9 cellular contexts compared by ENCODE assay signal in genomic region chr7:6007835-6008590, GRCh38. TPM values are rescaled to one million over a fixed set of nuclear protein-coding genes. Genes with fewer than 3 reads are reported as not detected.
A peak's percentile ranks its signal among the peaks of the same experiment; 100 is the strongest.
DNase-seq lines count a peak whose midpoint lies in the region; ATAC-seq and TF ChIP-seq lines count a peak whose summit lies in the region.
"Not testable (repeated sequence)": the region's sequence is repeated elsewhere in the genome, so short reads cannot be mapped to it uniquely, and the experiment has no call there.
"Had no signal": no experiment of that assay in that cellular context is flagged by ENCODE, and none has a peak within 500 bp of the region (broad histone marks: within the 10 kb centered on the region; RNA-seq: fewer than 3 reads in every experiment).

No MANE protein-coding gene starts in this region.

- not testable (repeated sequence) for TF ChIP-seq CTCF in WTC11 (IDR thresholded peaks at IDR 0.05); brain (conservative IDR thresholded peaks at IDR 0.05); fibroblast of the aortic adventitia (IDR thresholded peaks at IDR 0.05; ENCODE audit: insufficient read depth, low read length); lower lobe of right lung (IDR thresholded peaks at IDR 0.05); uterus (IDR thresholded peaks at IDR 0.05)

- POLR2A ChIA-PET in WTC11 (lab: Charles Lee) = interaction anchor here (0.6 to 1.2 kb wide), 5 partner anchors 9 to 368 kb away, joined by 3 to 5 read pairs (median 4); no protein-coding TSS in a partner anchor

- peak overlapping the region; percentile 74 for H3K4me3 ChIP-seq in GM08714 (ENCODE audit: low read length)
- H3K4me3 ChIP-seq in fibroblast of the aortic adventitia (ENCODE audit: low read depth, low read length) = peak overlapping the region; percentile 91
- peak overlapping the region; percentile 83 for H3K4me3 ChIP-seq in lower lobe of right lung
- H3K4me3 ChIP-seq in rectal smooth muscle tissue (ENCODE audit: low read length) = peak overlapping the region; percentile 95
- H3K4me3 ChIP-seq in uterus = peak overlapping the region; percentile 59 to 79

- H3K4me1 ChIP-seq in lower lobe of right lung = peaks cover 37% of the 10 kb centered on the region
- H3K4me1 ChIP-seq in rectal smooth muscle tissue (ENCODE audit: control insufficient read depth, insufficient read depth, low read length); uterus: not testable (repeated sequence)

- not testable (repeated sequence) for TF ChIP-seq POLR2A in uterus (IDR thresholded peaks at IDR 0.05)

- ATAC-seq in WTC11, lower lobe of right lung: not testable (repeated sequence)

- not testable (repeated sequence) for H3K27ac Mint-ChIP-seq in WTC11
- peak overlapping the region in 3 of 5 experiments; percentile 10 to 50 (median 19) for H3K27ac Mint-ChIP-seq in brain

- H3K36me3 ChIP-seq in lower lobe of right lung = peaks cover 27% of the 10 kb centered on the region
- not testable (repeated sequence) for H3K36me3 ChIP-seq in rectal smooth muscle tissue (ENCODE audit: control insufficient read depth, insufficient read depth, low read length); uterus

- H3K27ac ChIP-seq in lower lobe of right lung = peak overlapping the region; percentile 96
- H3K27ac ChIP-seq in rectal smooth muscle tissue (ENCODE audit: low read depth, low read length) = not testable (repeated sequence)
- H3K27ac ChIP-seq in uterus = peak overlapping the region; percentile 72 to 86

- CTCF ChIA-PET in WTC11 (lab: Charles Lee) = interaction anchor here (1.1 to 1.6 kb wide), 2 partner anchors 10 to 151 kb away, joined by 5 to 11 read pairs; no protein-coding TSS in a partner anchor

- peak overlapping the region; percentile 81 for H3K4me3 Mint-ChIP-seq in WTC11
- peak overlapping the region; percentile 90 to 97 (median 93) for H3K4me3 Mint-ChIP-seq in brain

- not testable (repeated sequence) for H3K9me3 Mint-ChIP-seq in WTC11, brain

- H3K36me3 Mint-ChIP-seq in WTC11 (peaks cover 27% of the 10 kb centered on the region), brain (peaks cover 23% of the 10 kb centered on the region)

- H3K9ac ChIP-seq in rectal smooth muscle tissue (ENCODE audit: low read length) = not testable (repeated sequence)

- not testable (repeated sequence) for H3K27me3 Mint-ChIP-seq in WTC11 (ENCODE audit: low read depth); brain

- H3K9me3 ChIP-seq in lower lobe of right lung, uterus: not testable (repeated sequence)

- peaks cover 18% of the 10 kb centered on the region for H3K4me1 Mint-ChIP-seq in WTC11
- H3K4me1 Mint-ChIP-seq in brain = peaks cover 47% of the 10 kb centered on the region

- intact Hi-C loops in lower lobe of right lung (cut with DNase I); uterus (cut with DNase I; ENCODE audit: low total_unique reads): not testable (repeated sequence)

- peak; percentile 39 for DNase-seq in MV-4-11 (lab: John Stamatoyannopoulos, UW)
- DNase-seq in WTC11 (ENCODE audit: low spot score); fibroblast of the aortic adventitia (ENCODE audit: low read depth); lower lobe of right lung; uterus: not testable (repeated sequence)

- H3K27me3 ChIP-seq in lower lobe of right lung (ENCODE audit: low read depth); rectal smooth muscle tissue (ENCODE audit: control insufficient read depth, insufficient read depth, low read length); uterus: not testable (repeated sequence)

TF ChIP-seq in WTC11, 78 proteins besides CTCF, POLR2A, EP300 and RAD21:
- TF ChIP-seq ZNF121 (CRISPR knock-in tag; IDR thresholded peaks at IDR 0.05) = 0 out of 2 replicates have a peak, but pooled peaks have one; percentile 46
- 0 out of 2 replicates have a peak, but pooled peaks have one; percentile 7 for TF ChIP-seq GTF2I (CRISPR knock-in tag; conservative IDR thresholded peaks at IDR 0.05)

RNA-seq across cellular contexts. Expression of gene PMS2, which starts 0.8 kb away (rescaled TPM):
- total RNA-seq in WTC11 (2021) (13.7 to 14.8 TPM (median 14.6 TPM) in 3 replicates), fibroblast of the aortic adventitia (ENCODE audit: low replicate concordance) (21.6 and 27.1 TPM in 2 replicates), lower lobe of right lung (10.1 TPM), uterus (10 to 100 TPM in 2 of 4 donors, 1 to 10 TPM in 2; 1.0 to 21.8 (median 8.5) TPM)
- 11.7 TPM for polyA plus RNA-seq in brain (ENCODE audit: insufficient read depth, low read depth, low replicate concordance)

RNA-seq across cellular contexts. Expression of gene AIMP2, which starts 1.1 kb away (rescaled TPM):
- 63.2 to 69.4 TPM (median 67.8 TPM) in 3 replicates for total RNA-seq in WTC11 (2021)
- polyA plus RNA-seq in brain (ENCODE audit: insufficient read depth, low read depth, low replicate concordance) = 47.7 TPM
- total RNA-seq in fibroblast of the aortic adventitia (ENCODE audit: low replicate concordance) = 61.9 and 79.7 TPM in 2 replicates
- 17.4 TPM for total RNA-seq in lower lobe of right lung
- total RNA-seq in uterus = 10 to 100 TPM in 2 of 4 donors, 1 to 10 TPM in 2; 6.4 to 22.5 (median 15.1) TPM

RNA-seq across cellular contexts. Expression of gene ANKRD61, which starts 23.2 kb away (rescaled TPM):
- total RNA-seq in WTC11 (2021) (not detected in 3 replicates), fibroblast of the aortic adventitia (ENCODE audit: low replicate concordance) (not detected in 2 replicates), lower lobe of right lung (not detected), uterus (under 1 TPM in 1 of 4 donors, not detected in 3; 0.46 TPM)
- not detected for polyA plus RNA-seq in brain (ENCODE audit: insufficient read depth, low read depth, low replicate concordance)

RNA-seq across cellular contexts. Expression of gene RSPH10B, which starts 37.5 kb away (rescaled TPM):
- total RNA-seq in WTC11 (2021) = 0.35 to 0.60 TPM (median 0.55 TPM) in 3 replicates
- not detected for polyA plus RNA-seq in brain (ENCODE audit: insufficient read depth, low read depth, low replicate concordance)
- 0.63 TPM in 1 of 2 replicates, not detected in the other for total RNA-seq in fibroblast of the aortic adventitia (ENCODE audit: low replicate concordance)
- 2.7 TPM for total RNA-seq in lower lobe of right lung
- 1 to 10 TPM in 2 of 4 donors, not detected in 2; 1.1 to 1.6 TPM for total RNA-seq in uterus
- total RNA-seq: G401 had no signal

RNA-seq across cellular contexts. Expression of gene EIF2AK1, which starts 51.0 kb away (rescaled TPM):
- 101 to 112 TPM (median 109 TPM) in 3 replicates for total RNA-seq in WTC11 (2021)
- polyA plus RNA-seq in brain (ENCODE audit: insufficient read depth, low read depth, low replicate concordance) = 147 TPM
- 71.2 and 126 TPM in 2 replicates for total RNA-seq in fibroblast of the aortic adventitia (ENCODE audit: low replicate concordance)
- 72.0 TPM for total RNA-seq in lower lobe of right lung
- total RNA-seq in uterus = 100 to 1,000 TPM in 2 of 4 donors, 10 to 100 TPM in 2; 57.1 to 278 (median 145) TPM
